Comparison of ENCODE assay signal across 27 cellular contexts in the genomic region with DNA sequence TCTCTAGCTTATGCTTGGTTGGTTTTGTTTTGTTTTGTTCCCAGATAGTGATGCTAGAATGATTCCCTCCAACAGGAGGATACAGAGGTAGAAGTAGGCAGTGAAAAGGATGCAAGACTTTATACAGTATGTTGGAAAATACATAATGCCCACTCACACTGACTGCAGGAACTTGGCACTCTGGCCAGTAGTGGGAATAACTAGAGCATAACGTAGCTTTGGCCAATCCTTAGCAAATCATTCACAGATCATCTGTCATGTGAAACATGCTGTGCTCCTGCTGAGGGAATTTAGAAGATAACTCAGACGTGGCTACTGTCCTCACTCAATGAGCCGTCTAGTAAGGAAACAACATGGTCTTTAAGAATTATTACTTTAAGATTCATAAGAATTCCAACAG. TPM values are rescaled to one million over a fixed set of nuclear protein-coding genes. Genes with fewer than 3 reads are reported as not detected.
DNase-seq lines count a peak whose midpoint lies in the region; ATAC-seq, FAIRE-seq and TF ChIP-seq lines count a peak whose summit lies in the region.
"Had no signal": no experiment of that assay in that cellular context is flagged by ENCODE, and none has a peak within 500 bp of the region (broad histone marks: within the 10 kb centered on the region; RNA-seq: fewer than 3 reads in every experiment).

No MANE protein-coding gene starts in this region.

- in situ Hi-C loops in ACHN (cut with HindIII; ENCODE audit: low pct_ligation_motif_present, low pct_unique_long_range_greater_than_20kb, low sequenced_read_pairs) = no loop called here

- no peak overlapping the region for H2BK12ac ChIP-seq in neuronal stem cell (ENCODE audit: low read length)

- H3K14ac ChIP-seq in neuronal stem cell (ENCODE audit: low read length) = peak overlapping the region; percentile 41

- peaks cover 0 to 10% (median 4%) of the 10 kb centered on the region in 3 donors for H3K27me3 Mint-ChIP-seq in CD14-positive monocyte (ENCODE audit: low read depth in 3 of 3)

- H3K36me3 ChIP-seq in WERI-Rb-1 (no peaks in the 10 kb centered on the region), kidney (ENCODE audit: control insufficient read depth in 1 of 2, insufficient read depth in 2 of 2, low read length in 2 of 2) (no peaks in the 10 kb centered on the region), neuronal stem cell (replicated peaks in 1 of 2; ENCODE audit: control insufficient read depth in 2 of 2, insufficient read depth in 2 of 2, low read length in 2 of 2) (no peaks in the 10 kb centered on the region)
- H3K36me3 ChIP-seq: BLaER1, MG63 had no signal

- no peaks in the 10 kb centered on the region for H3K9me3 ChIP-seq in WERI-Rb-1 (ENCODE audit: severe bottlenecking)
- no peaks in the 10 kb centered on the region for H3K9me3 ChIP-seq in kidney (ENCODE audit: control insufficient read depth in 1 of 2, low read length in 2 of 2)
- H3K9me3 ChIP-seq in neuronal stem cell (replicated peaks in 1 of 2; ENCODE audit: control insufficient read depth in 2 of 2, insufficient read depth in 1 of 2, low read depth in 1 of 2, low read length in 2 of 2) = no peaks in the 10 kb centered on the region
- H3K9me3 ChIP-seq: BLaER1, MG63 had no signal

- whole genome bisulfite sequencing in neuronal stem cell (ENCODE audit: extremely low coverage in 2 of 2, insufficient read length in 2 of 2, insufficient replicate concordance in 1 of 2), 2 donors = no CpG with 5 or more reads among the region's 3 CpGs

- peak overlapping the region; percentile 4 for H3K27ac ChIP-seq in WERI-Rb-1
- H3K27ac ChIP-seq in kidney (ENCODE audit: low read depth in 2 of 2, low read length in 2 of 2) = peak overlapping the region in 1 of 2 donors; percentile 51
- H3K27ac ChIP-seq in neuronal stem cell (replicated peaks; ENCODE audit: low read length) = no peak overlapping the region
- H3K27ac ChIP-seq: BLaER1, RWPE1 had no signal

- H3K9ac ChIP-seq in kidney (ENCODE audit: low read length in 2 of 2) (no peak overlapping the region), neuronal stem cell (ENCODE audit: low read depth, low read length, poor library complexity) (no peak overlapping the region)
- H3K9ac ChIP-seq: BLaER1 had no signal

- H2BK5ac ChIP-seq in neuronal stem cell (ENCODE audit: low read length) = no peak overlapping the region

- no peak overlapping the region for H2BK120ac ChIP-seq in neuronal stem cell (ENCODE audit: low read depth, low read length)

- H3K27me3 ChIP-seq in WERI-Rb-1 (ENCODE audit: insufficient read depth, low read depth, severe bottlenecking) = no peaks in the 10 kb centered on the region
- no peaks in the 10 kb centered on the region for H3K27me3 ChIP-seq in neuronal stem cell (ENCODE audit: control insufficient read depth in 3 of 3, insufficient read depth in 3 of 3, low read depth in 1 of 3, low read length in 3 of 3)
- H3K27me3 ChIP-seq: BLaER1, MG63 had no signal

- no peak overlapping the region for H3K27ac Mint-ChIP-seq in CD14-positive monocyte
- H3K27ac Mint-ChIP-seq: CD4-positive, alpha-beta T cell had no signal

- FAIRE-seq in kidney (lab: Jason Lieb, UNC) = peak; percentile 11
- FAIRE-seq: H1 had no signal

- H2AK5ac ChIP-seq in neuronal stem cell (ENCODE audit: low read depth, low read length) = no peak overlapping the region

- H3K36me3 Mint-ChIP-seq in CD14-positive monocyte = no peaks in the 10 kb centered on the region

- H2AFZ ChIP-seq in neuronal stem cell (ENCODE audit: low read length) = no peak overlapping the region

- DNase-seq in ACHN = peak; percentile 79
- no peak for DNase-seq in WERI-Rb-1
- no peak for DNase-seq in kidney
- no peak for DNase-seq in neuronal stem cell (ENCODE audit: low spot score)
- DNase-seq in CD14-positive monocyte (ENCODE audit: low spot score) = no peak
- no peak for DNase-seq in stimulated activated naive CD4-positive, alpha-beta T cell treated with Interleukin-2 at 50 U/mL for 16 hours (lab: John Stamatoyannopoulos, UW)
- DNase-seq: 8988T; CD4-positive, alpha-beta T cell; DMS53; HCEC 1CT; IMR-90; KG1; MG63; NCI-H1105 treated with DMSO at 0.1 percent for 48 hours; NCI-H146; NCI-H1930; NCI-H2107; NCI-H524; NCI-H774; SHP77 had no signal

- H3K4me3 ChIP-seq in WERI-Rb-1 (ENCODE audit: low read depth, low read length) (no peak overlapping the region), kidney (ENCODE audit: low read length in 2 of 2) (no peak overlapping the region), neuronal stem cell (ENCODE audit: low read length in 2 of 2) (no peak overlapping the region)
- H3K4me3 ChIP-seq: BLaER1, MG63 had no signal

- H3K4ac ChIP-seq in neuronal stem cell (ENCODE audit: low read length) = no peak overlapping the region

- H3K4me1 ChIP-seq in kidney (ENCODE audit: control insufficient read depth in 1 of 2, insufficient read depth in 1 of 2, low read depth in 1 of 2, low read length in 2 of 2) (peaks cover 0 to 11% of the 10 kb centered on the region in 2 donors), neuronal stem cell (ENCODE audit: control insufficient read depth in 2 of 2, insufficient read depth in 1 of 2, low read depth in 1 of 2, low read length in 2 of 2) (no peaks in the 10 kb centered on the region)

- H4K8ac ChIP-seq in neuronal stem cell (ENCODE audit: low read depth, low read length) = no peak overlapping the region

- H3K79me1 ChIP-seq in neuronal stem cell (ENCODE audit: low read depth, low read length) = no peaks in the 10 kb centered on the region

- H3K4me2 ChIP-seq in neuronal stem cell (ENCODE audit: insufficient read depth, low read length, poor library complexity, severe bottlenecking) = no peak overlapping the region
- H3K4me2 ChIP-seq: BLaER1 had no signal

- H3K9me3 Mint-ChIP-seq in CD14-positive monocyte = peaks cover 0 to 7% (median 3%) of the 10 kb centered on the region in 7 donors
- H3K9me3 Mint-ChIP-seq: CD4-positive, alpha-beta T cell had no signal

- TF ChIP-seq CTCF in WERI-Rb-1 (IDR thresholded peaks at IDR 0.05; ENCODE audit: low read depth, low read length) (no peak), kidney (IDR thresholded peaks at IDR 0.05; ENCODE audit: borderline replicate concordance, extremely low read depth, insufficient read depth) (no peak), CD14-positive monocyte (IDR thresholded peaks at IDR 0.05) (no peak)

- no peak overlapping the region for H2BK15ac ChIP-seq in neuronal stem cell (ENCODE audit: low read length)

- no peak overlapping the region for H3K23ac ChIP-seq in neuronal stem cell (ENCODE audit: low read depth, low read length, poor library complexity)

- H3K18ac ChIP-seq in neuronal stem cell (ENCODE audit: low read length) = no peak overlapping the region

- ATAC-seq in GM21576 (IDR thresholded peaks at IDR 0.05; ENCODE audit: unreplicated experiment) = no peak
- ATAC-seq in GM18498 (IDR thresholded peaks at IDR 0.05; ENCODE audit: unreplicated experiment) = no peak

- no peaks in the 10 kb centered on the region for H3K4me1 Mint-ChIP-seq in CD14-positive monocyte

- no peak overlapping the region for H3K4me3 Mint-ChIP-seq in CD14-positive monocyte
- H3K4me3 Mint-ChIP-seq: CD4-positive, alpha-beta T cell had no signal

- intact Hi-C loops in kidney (cut with DNase I) = no loop called here
- intact Hi-C loops in CD14-positive monocyte (cut with micrococcal nuclease) = no loop called here

- no peak overlapping the region for H4K91ac ChIP-seq in neuronal stem cell (ENCODE audit: low read depth, low read length, poor library complexity)

RNA-seq across cellular contexts. Expression of a gene that starts 13.5 kb away (rescaled TPM):
- 3.6 TPM for total RNA-seq in kidney
- 7.7 TPM for polyA plus RNA-seq in kidney (ENCODE audit: insufficient read depth, low read depth, low replicate concordance)
- 0.81 TPM for polyA plus RNA-seq in neuronal stem cell (2013, experiment 1 of 2)
- 1.0 TPM for polyA plus RNA-seq in neuronal stem cell (2013, experiment 2 of 2)
- not detected for polyA plus RNA-seq in CD14-positive monocyte
- total RNA-seq: CD4-positive, alpha-beta T cell; Daoy; G401; IMR-90 had no signal

RNA-seq across cellular contexts. Expression of a gene that starts 31.4 kb away (rescaled TPM):
- total RNA-seq in kidney = 11.3 TPM
- 15.3 TPM for polyA plus RNA-seq in kidney (ENCODE audit: insufficient read depth, low read depth, low replicate concordance)
- polyA plus RNA-seq in neuronal stem cell (2013, experiment 1 of 2) = 4.8 TPM
- 5.0 TPM for polyA plus RNA-seq in neuronal stem cell (2013, experiment 2 of 2)
- 10 to 100 TPM; 10.7 to 15.5 TPM for polyA plus RNA-seq in CD14-positive monocyte

RNA-seq across cellular contexts. Expression of a gene that starts 31.5 kb away (rescaled TPM):
- 75.8 TPM for total RNA-seq in kidney
- polyA plus RNA-seq in kidney (ENCODE audit: insufficient read depth, low read depth, low replicate concordance) = 19.6 TPM
- 33.5 TPM for polyA plus RNA-seq in neuronal stem cell (2013, experiment 1 of 2)
- polyA plus RNA-seq in neuronal stem cell (2013, experiment 2 of 2) = 34.6 TPM
- 10 to 100 TPM; 18.0 to 22.1 TPM for polyA plus RNA-seq in CD14-positive monocyte
